ENCODE assay signal across 28 cellular contexts in the genomic region with DNA sequence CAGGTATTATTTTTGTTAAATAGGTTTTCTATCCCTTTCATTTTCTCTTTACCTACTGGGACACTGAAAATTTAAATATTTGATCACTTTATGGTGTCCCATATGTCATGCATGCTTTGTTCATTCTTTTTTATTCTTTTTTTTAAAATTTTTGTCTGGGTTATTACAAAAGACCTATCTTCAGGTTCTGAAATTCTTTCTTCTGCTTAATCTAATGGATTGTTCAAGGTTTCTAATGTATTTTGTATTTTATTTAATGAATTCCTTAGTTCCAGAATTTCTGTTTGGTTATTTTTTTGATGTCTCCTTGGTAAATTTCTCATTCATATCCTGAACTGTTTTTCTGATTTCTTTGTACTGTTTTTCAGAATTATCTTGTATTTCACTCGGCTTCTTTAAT.
"Had no signal": no experiment of that assay in that cellular context is flagged by ENCODE, and none has a peak within 500 bp of the region (broad histone marks: within the 10 kb centered on the region; RNA-seq: fewer than 3 reads in every experiment).

No MANE protein-coding gene starts in this region.

- H3K27me3 ChIP-seq: colonic mucosa, dorsolateral prefrontal cortex, esophagus muscularis mucosa, esophagus squamous epithelium, gastrocnemius medialis, gastroesophageal sphincter, heart left ventricle, heart right ventricle had no signal

- H3K27ac Mint-ChIP-seq: dendritic cell treated with granulocyte-macrophage colony-stimulating factor and Interleukin-4, amounts not matched to agents 40 ng/mL and 50 ng/mL, for 4 days; effector memory CD8-positive, alpha-beta T cell; endodermal cell had no signal

- H3K4me1 Mint-ChIP-seq: endodermal cell had no signal

- H3K9me3 ChIP-seq: colonic mucosa had no signal

- H3K4me1 ChIP-seq: colonic mucosa, esophagus muscularis mucosa, esophagus squamous epithelium, gastrocnemius medialis, gastroesophageal sphincter had no signal

- H3K4me3 Mint-ChIP-seq: dendritic cell treated with granulocyte-macrophage colony-stimulating factor and Interleukin-4, amounts not matched to agents 40 ng/mL and 50 ng/mL, for 4 days; effector memory CD8-positive, alpha-beta T cell; endodermal cell had no signal

- H3K4me3 ChIP-seq: colonic mucosa, coronary artery, dorsolateral prefrontal cortex, esophagus muscularis mucosa, esophagus squamous epithelium, gastrocnemius medialis, gastroesophageal sphincter, heart left ventricle, heart right ventricle had no signal

- H3K27ac ChIP-seq: colonic mucosa, coronary artery, dorsolateral prefrontal cortex, epithelial cell of prostate, esophagus muscularis mucosa, esophagus squamous epithelium, gastrocnemius medialis, gastroesophageal sphincter, heart left ventricle, heart right ventricle had no signal

- DNase-seq: colonic mucosa; cortex of kidney; dermis blood vessel endothelial cell; dorsolateral prefrontal cortex; effector CD4-positive, alpha-beta T cell; effector CD8-positive, alpha-beta T cell; effector memory CD4-positive, alpha-beta T cell; effector memory CD8-positive, alpha-beta T cell; endodermal cell; erythroblast; esophagus squamous epithelium; foreskin fibroblast; foreskin melanocyte; gastrocnemius medialis; glutamatergic neuron; head of caudate nucleus; heart left ventricle; heart right ventricle had no signal

- ATAC-seq: effector memory CD8-positive, alpha-beta T cell; esophagus mucosa; gastrocnemius medialis; gastroesophageal sphincter; heart left ventricle; heart right ventricle had no signal

- FAIRE-seq: colon, endometrium, endothelial cell of umbilical vein, frontal cortex had no signal

- H3K36me3 ChIP-seq: colonic mucosa, esophagus squamous epithelium, gastrocnemius medialis had no signal
